Comparison of ENCODE assay signal across 16 cellular contexts in the genomic region with DNA sequence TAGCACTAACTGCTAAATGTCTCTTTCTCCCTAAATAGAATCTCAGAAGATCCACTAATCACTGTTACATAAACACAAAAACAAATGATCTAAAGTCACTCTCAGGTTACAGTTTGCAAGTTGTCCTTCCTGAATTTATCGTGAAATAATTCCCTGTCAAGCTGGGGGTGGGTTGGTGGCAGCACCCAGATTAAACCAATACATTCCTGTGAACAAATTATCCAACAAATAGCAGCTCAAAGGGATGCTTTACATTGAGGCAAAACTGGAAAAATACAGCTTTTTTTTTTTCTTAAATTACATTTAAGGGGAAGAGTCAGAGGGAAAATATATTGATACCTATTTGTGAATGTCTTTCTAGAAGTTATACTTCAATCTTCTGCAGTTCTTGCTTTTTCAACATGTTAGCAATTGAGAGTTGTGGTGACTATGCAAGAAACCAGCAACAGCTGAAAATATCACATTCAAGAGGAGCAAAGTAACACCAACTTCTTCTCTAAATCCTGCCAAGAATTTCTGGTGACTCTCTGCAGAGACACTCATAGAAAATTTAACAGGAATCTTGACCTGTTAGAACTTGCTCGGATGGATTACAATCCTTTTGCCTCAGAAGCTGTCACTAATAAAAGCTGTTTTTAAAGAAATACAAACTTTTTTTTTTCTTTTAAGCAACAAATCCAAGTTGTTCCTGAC. TPM values are rescaled to one million over a fixed set of nuclear protein-coding genes. Genes with fewer than 3 reads are reported as not detected.
A peak's percentile ranks its signal among the peaks of the same experiment; 100 is the strongest.
DNase-seq lines count a peak whose midpoint lies in the region; ATAC-seq and TF ChIP-seq lines count a peak whose summit lies in the region.
"Had no signal": no experiment of that assay in that cellular context is flagged by ENCODE, and none has a peak within 500 bp of the region (broad histone marks: within the 10 kb centered on the region; RNA-seq: fewer than 3 reads in every experiment).

No MANE protein-coding gene starts in this region.

- peaks cover 32% of the 10 kb centered on the region for H3K4me1 ChIP-seq in SJCRH30
- no peaks in the 10 kb centered on the region for H3K4me1 ChIP-seq in osteoblast (ENCODE audit: insufficient read depth, low read length)
- H3K4me1 ChIP-seq: BLaER1, colonic mucosa had no signal

- no peak overlapping the region for H2AFZ ChIP-seq in osteoblast (ENCODE audit: low read length)

- TF ChIP-seq CTCF in fibroblast of villous mesenchyme (IDR thresholded peaks at IDR 0.05; ENCODE audit: insufficient read depth, low read depth, low read length) (no peak), osteoblast (IDR thresholded peaks at IDR 0.05; ENCODE audit: extremely low read depth, low read depth, low read length) (no peak)

- H4K20me1 ChIP-seq in osteoblast (ENCODE audit: insufficient read depth, low read length) = no peaks in the 10 kb centered on the region
- H4K20me1 ChIP-seq: BLaER1 had no signal

- H3K4me3 ChIP-seq in SJCRH30 (no peak overlapping the region), fibroblast of villous mesenchyme (ENCODE audit: low read depth, low read length) (no peak overlapping the region), osteoblast (ENCODE audit: insufficient read depth, low read length) (no peak overlapping the region)
- H3K4me3 ChIP-seq: BLaER1, colonic mucosa had no signal

- H3K79me2 ChIP-seq in osteoblast (ENCODE audit: insufficient read depth, low read length) = no peaks in the 10 kb centered on the region

- H3K4me2 ChIP-seq in osteoblast (ENCODE audit: insufficient read depth, low read length) = no peak overlapping the region
- H3K4me2 ChIP-seq: BLaER1 had no signal

- peak overlapping the region; percentile 61 for H3K27ac ChIP-seq in SJCRH30
- no peak overlapping the region for H3K27ac ChIP-seq in osteoblast (ENCODE audit: low read depth, low read length)
- H3K27ac ChIP-seq: BLaER1, colonic mucosa, neutrophil had no signal

- H3K36me3 ChIP-seq in SJCRH30 (no peaks in the 10 kb centered on the region), osteoblast (ENCODE audit: insufficient read depth, low read length) (no peaks in the 10 kb centered on the region)
- H3K36me3 ChIP-seq: colonic mucosa, neutrophil had no signal

- H3K27me3 ChIP-seq in SJCRH30 (no peaks in the 10 kb centered on the region), osteoblast (ENCODE audit: insufficient read depth, low read length) (no peaks in the 10 kb centered on the region)
- H3K27me3 ChIP-seq: BLaER1, colonic mucosa, neutrophil had no signal

- ATAC-seq in HG03442 (IDR thresholded peaks at IDR 0.05; ENCODE audit: unreplicated experiment) = no peak

- peak; percentile 55 for DNase-seq in AG20443 (ENCODE audit: low spot score)
- peak; percentile 15 to 67 for DNase-seq in SJCRH30
- peak; percentile 8 for DNase-seq in fibroblast of villous mesenchyme (ENCODE audit: low read depth)
- DNase-seq in osteoblast (ENCODE audit: insufficient read length, low spot score, missing footprints) = peak; percentile 38
- no peak for DNase-seq in activated gamma-delta T cell treated with Interleukin-2 at 50 U/mL for 16 hours
- no peak for DNase-seq in stimulated activated CD4-positive, alpha-beta T cell treated with anti-CD3 and anti-CD28 coated beads, Interleukin-2, amount 100 ng/mL, for 24 hours
- DNase-seq in NK-92 (lab: John Stamatoyannopoulos, UW; ENCODE audit: unreplicated experiment) = no peak
- DNase-seq: activated CD8-positive, alpha-beta memory T cell treated with anti-CD3 and anti-CD28 coated beads for 24 hours; activated naive CD4-positive, alpha-beta T cell treated with anti-CD3 and anti-CD28 coated beads, Interleukin-2, amount 10 ng/mL, durations not matched to agents 7 days and 5 days; colonic mucosa; foreskin melanocyte; NCI-H526 had no signal

- H3K9me3 ChIP-seq in SJCRH30 (replicated peaks) = no peaks in the 10 kb centered on the region
- H3K9me3 ChIP-seq in osteoblast (ENCODE audit: low read depth, low read length) = no peaks in the 10 kb centered on the region
- H3K9me3 ChIP-seq: BLaER1, colonic mucosa, neutrophil had no signal

RNA-seq across cellular contexts. Expression of a gene that starts 18.9 kb away (rescaled TPM):
- total RNA-seq in SJCRH30 (2014; rRNA removed; shearing (Covaris generic)) = 0.06 TPM in 1 of 2 replicates, not detected in the other
- not detected in 2 replicates for total RNA-seq in fibroblast of villous mesenchyme
- not detected in 2 replicates for total RNA-seq in osteoblast
- total RNA-seq: colonic mucosa, kidney epithelial cell had no signal

Comparison
In these comparisons a context has a peak if more than half of its experiments do, and no peak if none do; other contexts are left out.
1. DNase-seq: peak in AG20443 (single experiment), SJCRH30 (2 of 2), fibroblast of villous mesenchyme (single experiment) and osteoblast (single experiment); none in activated gamma-delta T cell treated with Interleukin-2 at 50 U/mL for 16 hours (single experiment), stimulated activated CD4-positive, alpha-beta T cell treated with anti-CD3 and anti-CD28 coated beads, Interleukin-2, amount 100 ng/mL, for 24 hours (0 of 2) and NK-92 (single experiment).